20 cellular contexts compared by ENCODE assay signal in the genomic region with DNA sequence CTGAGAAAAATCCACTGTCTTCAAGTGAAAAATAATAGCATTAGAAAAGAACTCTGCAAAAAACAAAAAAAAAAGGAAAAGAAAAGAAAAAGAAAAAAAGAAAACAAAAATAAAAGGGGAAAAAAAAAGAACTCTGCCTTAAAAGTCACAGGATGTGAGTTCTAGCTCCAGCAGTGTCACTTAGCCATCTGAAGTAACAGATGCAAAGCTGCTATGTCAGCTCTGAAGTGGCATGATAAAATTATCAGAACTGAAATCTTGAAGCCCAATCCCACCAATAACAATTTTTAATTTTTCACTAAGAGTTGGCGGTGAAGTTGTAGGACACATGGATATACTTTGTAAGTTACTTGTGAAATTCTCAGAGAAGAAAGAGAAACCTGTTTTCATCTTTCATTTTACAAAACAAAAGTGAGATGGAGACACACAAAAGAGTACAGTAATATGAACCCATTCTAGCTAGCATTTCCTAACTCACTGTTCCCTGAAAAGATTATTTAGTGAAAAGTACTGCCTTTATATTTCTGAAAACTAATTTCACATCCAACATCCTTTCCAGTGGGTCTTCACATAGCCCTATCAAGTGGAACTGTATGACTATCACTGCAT.
DNase-seq lines count a peak whose midpoint lies in the region; ATAC-seq and TF ChIP-seq lines count a peak whose summit lies in the region.
"Had no signal": no experiment of that assay in that cellular context is flagged by ENCODE, and none has a peak within 500 bp of the region (broad histone marks: within the 10 kb centered on the region; RNA-seq: fewer than 3 reads in every experiment).

No MANE protein-coding gene starts in this region.

- H3K36me3 Mint-ChIP-seq in glutamatergic neuron (ENCODE audit: unreplicated experiment) = peaks cover 10% of the 10 kb centered on the region

- no peak for TF ChIP-seq EP300 in stomach (IDR thresholded peaks at IDR 0.05)

- H3K27me3 ChIP-seq in stomach = no peaks in the 10 kb centered on the region
- H3K27me3 ChIP-seq: BLaER1, SJSA1 had no signal

- H3K9me3 ChIP-seq in stomach = peaks cover 0 to 4% (median 0%) of the 10 kb centered on the region in 4 donors
- H3K9me3 ChIP-seq: A549, BLaER1, SJSA1 had no signal

- peaks cover 20% of the 10 kb centered on the region for H3K4me1 Mint-ChIP-seq in glutamatergic neuron (ENCODE audit: low read depth, unreplicated experiment)

- WGBS in stomach, 5 donors = 89 to 98% (median 95%) methylated on average over 1 of the region's 1 CpG

- H3K27me3 Mint-ChIP-seq in glutamatergic neuron (ENCODE audit: unreplicated experiment) = peaks cover 2% of the 10 kb centered on the region

- no peak overlapping the region for H3K4me3 ChIP-seq in stomach
- H3K4me3 ChIP-seq: A549, BLaER1, GM12878, PC-9, SJSA1 had no signal

- no peaks in the 10 kb centered on the region for H3K36me3 ChIP-seq in stomach
- H3K36me3 ChIP-seq: BLaER1, SJSA1 had no signal

- TF ChIP-seq POLR2A in stomach (IDR thresholded peaks at IDR 0.05) = no peak

- ATAC-seq in GM18868 (IDR thresholded peaks at IDR 0.05; ENCODE audit: unreplicated experiment) (peak; percentile 39), GM21526 (IDR thresholded peaks at IDR 0.05; ENCODE audit: low FRiP score, unreplicated experiment) (peak; percentile 48), HG03432 (IDR thresholded peaks at IDR 0.05; ENCODE audit: unreplicated experiment) (peak; percentile 67)
- ATAC-seq: A549, GM12878 had no signal

- H3K4me3 Mint-ChIP-seq in glutamatergic neuron (ENCODE audit: unreplicated experiment) = no peak overlapping the region
- H3K4me3 Mint-ChIP-seq: CD4-positive, alpha-beta memory T cell; H9 had no signal

- H3K9me3 Mint-ChIP-seq in glutamatergic neuron (ENCODE audit: unreplicated experiment) = peaks cover 6% of the 10 kb centered on the region
- H3K9me3 Mint-ChIP-seq: CD4-positive, alpha-beta memory T cell had no signal

- H3K27ac ChIP-seq in stomach = no peak overlapping the region
- H3K27ac ChIP-seq: A549, BLaER1, KMS-11, PC-9, SJSA1 had no signal

- intact Hi-C loops in stomach (cut with DNase I; ENCODE audit: low total_unique reads) = no loop called here

- H3K27ac Mint-ChIP-seq in glutamatergic neuron (ENCODE audit: unreplicated experiment) = peak overlapping the region; percentile 62

- TF ChIP-seq CTCF in glutamatergic neuron (IDR thresholded peaks at IDR 0.05; ENCODE audit: partially characterized antibody, unreplicated experiment) = no peak
- TF ChIP-seq CTCF in stomach (IDR thresholded peaks at IDR 0.05) = no peak

- H3K4me1 ChIP-seq in stomach = peaks cover 0 to 6% (median 3%) of the 10 kb centered on the region in 4 donors
- H3K4me1 ChIP-seq: A549, BLaER1, SJSA1 had no signal

- DNase-seq in glutamatergic neuron (no peak), stomach (no peak), HT-29 (ENCODE audit: low spot score) (no peak)
- no peak for DNase-seq in activated CD4-positive, alpha-beta T cell treated with anti-CD3 and anti-CD28 coated beads for 48 hours
- DNase-seq: CD4-positive, alpha-beta memory T cell; DMS53; EL; H9; NCI-H1417 treated with DMSO at 0.1 percent for 48 hours; NCI-H187 treated with DMSO at 0.1 percent for 48 hours; NCI-H2227 treated with DMSO at 0.1 percent for 48 hours; PC-9 had no signal
